23 cellular contexts compared by ENCODE assay signal in the genomic region with DNA sequence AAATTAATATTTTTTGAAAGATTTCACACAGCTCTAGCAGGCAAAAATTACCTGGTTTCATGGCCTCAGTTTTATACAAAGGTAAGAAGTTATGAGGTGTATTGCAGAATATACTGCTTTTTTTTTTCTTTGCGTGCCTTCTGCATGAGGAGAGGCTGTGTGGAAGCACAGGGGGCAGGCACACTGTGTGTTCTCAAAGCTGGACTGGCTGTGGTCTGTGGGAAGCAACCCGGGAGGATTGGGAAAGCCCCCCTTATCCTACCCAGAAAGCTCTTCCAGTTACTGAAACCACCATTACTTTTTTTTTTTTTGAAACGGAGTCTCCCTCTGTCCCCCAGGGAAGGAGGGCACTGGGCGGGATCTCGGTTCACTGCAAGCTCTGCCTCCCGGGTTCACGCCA. TPM values are rescaled to one million over a fixed set of nuclear protein-coding genes. Genes with fewer than 3 reads are reported as not detected.
"Had no signal": no experiment of that assay in that cellular context is flagged by ENCODE, and none has a peak within 500 bp of the region (broad histone marks: within the 10 kb centered on the region; RNA-seq: fewer than 3 reads in every experiment).

No MANE protein-coding gene starts in this region.

- H3K27ac ChIP-seq: epithelial cell of prostate, gastrocnemius medialis, lower lobe of right lung, psoas muscle, skin epidermis, spleen, testis, tibial artery had no signal

- DNase-seq: effector CD8-positive, alpha-beta T cell; endodermal cell; foreskin fibroblast; gastrocnemius medialis; head of caudate nucleus; left ventricle myocardium superior; lower lobe of right lung; naive thymus-derived CD8-positive, alpha-beta T cell; nephron progenitor cell; nucleus accumbens; psoas muscle; right cardiac atrium; spleen; stimulated activated CD4-positive, alpha-beta T cell treated with anti-CD3 and anti-CD28 coated beads, Interleukin-4, amount 100 ng/mL, for 4 hours; stimulated activated naive CD8-positive, alpha-beta T cell treated with anti-CD3 and anti-CD28 coated beads, Interleukin-15, Interleukin-2, amounts not matched to agents 100 U/mL and 50 U/mL, for 24 hours; substantia nigra; testis; tibial artery had no signal

- H3K4me3 ChIP-seq: gastrocnemius medialis, lower lobe of right lung, psoas muscle, skin epidermis, spleen, testis, tibial artery had no signal

- H3K4me1 ChIP-seq: gastrocnemius medialis, lower lobe of right lung, psoas muscle, testis, tibial artery had no signal

- FAIRE-seq: keratinocyte had no signal

- ATAC-seq: esophagus mucosa; gastrocnemius medialis; left ventricle myocardium superior; lower lobe of right lung; naive thymus-derived CD8-positive, alpha-beta T cell; psoas muscle; right cardiac atrium; stimulated activated memory B cell treated with anti-CD40 and anti-IgM and Interleukin-4, amounts not matched to agents 10 μg/mL and 1 μg/mL and 100 μg/mL, for 72 hours; stimulated activated naive CD8-positive, alpha-beta T cell treated with anti-CD3 and anti-CD28 coated beads, Interleukin-15, Interleukin-2, amounts not matched to agents 100 U/mL and 50 U/mL, for 24 hours had no signal

- H3K9me3 ChIP-seq: gastrocnemius medialis, lower lobe of right lung, psoas muscle, testis, tibial artery had no signal

RNA-seq across cellular contexts. Expression of a gene that starts 25.0 kb away (rescaled TPM):
- polyA plus RNA-seq: keratinocyte; naive thymus-derived CD8-positive, alpha-beta T cell had no signal
